8 cellular contexts compared by ENCODE assay signal in the genomic region with DNA sequence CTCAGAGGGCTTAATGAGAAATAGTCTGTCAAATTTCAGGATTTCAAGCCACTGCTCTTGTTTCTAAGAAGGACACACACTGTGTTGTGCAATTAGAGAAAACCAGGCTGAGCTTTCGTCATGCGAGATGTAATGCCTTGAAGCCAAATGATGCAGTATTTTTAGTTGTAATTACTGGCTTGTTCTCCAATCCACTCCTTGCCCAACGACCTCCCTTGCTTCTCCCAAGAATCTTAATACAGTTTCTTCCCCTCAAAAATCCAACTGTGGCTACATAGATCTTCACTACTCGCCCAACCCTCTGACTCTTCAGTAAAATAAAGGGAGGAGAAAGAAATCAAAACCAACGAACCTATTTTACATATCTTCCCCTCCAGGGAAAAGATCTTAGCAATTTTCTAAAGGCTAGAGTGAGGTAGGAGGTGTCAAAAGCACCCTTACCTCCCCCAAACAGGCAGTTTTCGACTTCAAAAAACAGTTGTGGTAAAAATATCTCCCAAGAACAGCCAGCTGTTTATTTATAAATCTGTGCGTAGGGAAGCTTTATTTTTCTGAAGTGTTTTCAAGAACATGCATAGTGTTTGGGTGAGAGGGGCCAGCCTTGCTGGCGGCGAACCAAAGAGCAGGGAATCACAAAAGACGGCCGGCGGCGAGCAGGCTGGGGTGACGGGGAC.
DNase-seq lines count a peak whose midpoint lies in the region; ATAC-seq, FAIRE-seq and TF ChIP-seq lines count a peak whose summit lies in the region.

No MANE protein-coding gene starts in this region.

- H3K4me1 Mint-ChIP-seq in stimulated activated naive B cell treated with anti-CD40 and anti-IgM and Interleukin-4, amounts not matched to agents 10 μg/mL and 1 μg/mL and 100 μg/mL, for 72 hours = peaks cover 16 to 39% of the 10 kb centered on the region in 2 donors

- no peak overlapping the region for H3K9ac ChIP-seq in K562 (ENCODE audit: insufficient read depth in 1 of 2, low read depth in 2 of 2, low read length in 2 of 2)

- H3K4me2 ChIP-seq in K562 (ENCODE audit: insufficient read depth, low read length) = no peak overlapping the region

- H3K9me3 ChIP-seq in K562 (replicated peaks; ENCODE audit: control insufficient read depth, insufficient read depth, low read depth, low read length) (no peaks in the 10 kb centered on the region), mucosa of descending colon (no peaks in the 10 kb centered on the region)

- ATAC-seq in K562 = no peak
- peak; percentile 10 to 13 for ATAC-seq in stimulated activated naive B cell treated with anti-CD40 and anti-IgM and Interleukin-4, amounts not matched to agents 10 μg/mL and 1 μg/mL and 100 μg/mL, for 72 hours (replicated peaks)
- no peak for ATAC-seq in mucosa of descending colon

- H3K4me1 ChIP-seq in K562 (replicated peaks in 1 of 2; ENCODE audit: control insufficient read depth in 2 of 2, insufficient read depth in 2 of 2, low read length in 2 of 2) (peaks cover 0 to 8% of the 10 kb centered on the region in 2 experiments; a peak in 2 of 5 replicates), mucosa of descending colon (ENCODE audit: low read depth) (peaks cover 10% of the 10 kb centered on the region)

- H3K4me3 ChIP-seq in K562 = no peak overlapping the region
- no peak overlapping the region for H3K4me3 ChIP-seq in mucosa of descending colon

- no peak for TF ChIP-seq POLR2A in K562 (conservative IDR thresholded peaks at IDR 0.05)

- peak overlapping the region; percentile 89 for H3K27ac Mint-ChIP-seq in stimulated activated naive B cell treated with anti-CD40 and anti-IgM and Interleukin-4, amounts not matched to agents 10 μg/mL and 1 μg/mL and 100 μg/mL, for 72 hours

- WGBS in K562 (ENCODE audit: insufficient coverage, low coverage, missing lambda C conversion rate) = 53% methylated on average over 14 of the region's 14 CpGs

- no TSS peak for BruUV-seq in K562 (replicated peaks; lab: Mats Ljungman, UMichigan)

- no peaks in the 10 kb centered on the region for H3K9me1 ChIP-seq in K562 (ENCODE audit: control insufficient read depth, insufficient read depth, low read length)

- no peaks in the 10 kb centered on the region for H3K9me3 Mint-ChIP-seq in stimulated activated naive B cell treated with anti-CD40 and anti-IgM and Interleukin-4, amounts not matched to agents 10 μg/mL and 1 μg/mL and 100 μg/mL, for 72 hours

- peak; percentile 68 to 74 for DNase-seq in AML-193 (lab: John Stamatoyannopoulos, UW)
- DNase-seq in HuH-7 (ENCODE audit: low spot score) = peak; percentile 23
- no peak for DNase-seq in K562 (ENCODE audit: extremely low read depth in 1 of 4, low spot score in 3 of 4)
- no peak for DNase-seq in stimulated activated naive B cell treated with anti-CD40 and anti-IgM and Interleukin-4, amounts not matched to agents 10 μg/mL and 1 μg/mL and 100 μg/mL, for 72 hours
- DNase-seq in NCI-H187 (lab: John Stamatoyannopoulos, UW) = no peak
- DNase-seq in mucosa of descending colon = no peak
- DNase-seq in mesenteric fat pad (ENCODE audit: low spot score) = no peak

- intact Hi-C loops in K562 (cut with micrococcal nuclease) = no loop called here
- intact Hi-C loops in mucosa of descending colon (cut with DNase I, micrococcal nuclease) = no loop called here

- H3K27me3 Mint-ChIP-seq in stimulated activated naive B cell treated with anti-CD40 and anti-IgM and Interleukin-4, amounts not matched to agents 10 μg/mL and 1 μg/mL and 100 μg/mL, for 72 hours = peaks cover 10 to 16% of the 10 kb centered on the region in 2 donors

- peaks cover 3 to 12% of the 10 kb centered on the region in 2 experiments; a peak in 3 of 5 replicates for H3K27me3 ChIP-seq in K562 (ENCODE audit: control insufficient read depth in 2 of 2, insufficient read depth in 2 of 2, low read length in 2 of 2)

- H3K36me3 Mint-ChIP-seq in stimulated activated naive B cell treated with anti-CD40 and anti-IgM and Interleukin-4, amounts not matched to agents 10 μg/mL and 1 μg/mL and 100 μg/mL, for 72 hours = no peaks in the 10 kb centered on the region

- FAIRE-seq in K562 (lab: Jason Lieb, UNC) (no peak), islet of Langerhans (lab: Jason Lieb, UNC) (peak; percentile 68)

- H3K4me3 Mint-ChIP-seq in stimulated activated naive B cell treated with anti-CD40 and anti-IgM and Interleukin-4, amounts not matched to agents 10 μg/mL and 1 μg/mL and 100 μg/mL, for 72 hours = peak overlapping the region; percentile 78 to 84

- H4K20me1 ChIP-seq in K562 (replicated peaks; ENCODE audit: control insufficient read depth, insufficient read depth, low read length) = no peaks in the 10 kb centered on the region; the same call in 1 of the 2 replicates

- POLR2A ChIA-PET in K562 (lab: Yijun Ruan, JAX) = interaction anchor here (0.5 kb wide), 1 partner anchor 111 kb away, joined by 4 read pairs; no protein-coding TSS in a partner anchor

- H3K36me3 ChIP-seq in K562 (ENCODE audit: control insufficient read depth, insufficient read depth, low read length) (no peaks in the 10 kb centered on the region), mucosa of descending colon (ENCODE audit: low read depth) (no peaks in the 10 kb centered on the region)

- in situ Hi-C loops in K562 (cut with MboI) = no loop called here

- CTCF ChIA-PET in K562 (lab: Yijun Ruan, JAX; ENCODE audit: low intra/inter-chr PET ratio) = no interaction called here

- H3K79me2 ChIP-seq in K562 (ENCODE audit: control insufficient read depth, insufficient read depth, low read length) = no peaks in the 10 kb centered on the region

- no peak for TF ChIP-seq RAD21 in K562 (CRISPR knock-in tag; conservative IDR thresholded peaks at IDR 0.05 in 1 of 2, IDR thresholded peaks at IDR 0.05 in 1 of 2)

- no peak overlapping the region for H2AFZ ChIP-seq in K562 (ENCODE audit: low read depth, low read length)

- no peak for TF ChIP-seq CTCF in K562 (IDR thresholded peaks at IDR 0.05 in 2 of 3, conservative IDR thresholded peaks at IDR 0.05 in 1 of 3; ENCODE audit: insufficient read depth in 2 of 3, low read depth in 1 of 3, low read length in 3 of 3)
- TF ChIP-seq CTCF in mucosa of descending colon (IDR thresholded peaks at IDR 0.05) = no peak

- no peak for TF ChIP-seq EP300 in K562 (IDR thresholded peaks at IDR 0.05; ENCODE audit: low read length)

- H3K27ac ChIP-seq in K562 (ENCODE audit: extremely low read depth, low read depth, low read length) = no peak overlapping the region

TF ChIP-seq in K562, 482 proteins besides CTCF, POLR2A, EP300 and RAD21:
- TF ChIP-seq RFX7 (CRISPR knock-in tag; IDR thresholded peaks at IDR 0.05) (no peak), CEBPB (tag; IDR thresholded peaks at IDR 0.05) (0 out of 2 replicates have a peak, but pooled peaks have one; percentile 10), ZNF311 (CRISPR knock-in tag; IDR thresholded peaks at IDR 0.05) (no peak)

Comparison
In these comparisons a context has a peak if more than half of its experiments do, and no peak if none do; other contexts are left out.
1. DNase-seq: peak in AML-193 (2 of 2) and HuH-7 (single experiment); none in K562 (0 of 4), stimulated activated naive B cell treated with anti-CD40 and anti-IgM and Interleukin-4, amounts not matched to agents 10 μg/mL and 1 μg/mL and 100 μg/mL, for 72 hours (single experiment), NCI-H187 (0 of 2), mucosa of descending colon (0 of 3) and mesenteric fat pad (single experiment).
2. ATAC-seq: peak in stimulated activated naive B cell treated with anti-CD40 and anti-IgM and Interleukin-4, amounts not matched to agents 10 μg/mL and 1 μg/mL and 100 μg/mL, for 72 hours (2 of 2); none in K562 (single experiment) and mucosa of descending colon (single experiment).